In genomic region chr2:202653890-202654289, GRCh38 we compare ENCODE assay signal across 15 cellular contexts.
"Had no signal": no experiment of that assay in that cellular context is flagged by ENCODE, and none has a peak within 500 bp of the region (broad histone marks: within the 10 kb centered on the region; RNA-seq: fewer than 3 reads in every experiment).

No MANE protein-coding gene starts in this region.

- H3K9me3 ChIP-seq: heart left ventricle, ovary, sigmoid colon, tibial artery, uterus had no signal

- H3K9me3 Mint-ChIP-seq: activated T-cell treated with anti-CD3 and anti-CD28 coated beads, Interleukin-2, amount 50 U/mL, for 4 hours had no signal

- H3K4me1 Mint-ChIP-seq: neural progenitor cell had no signal

- H3K9ac ChIP-seq: neural progenitor cell had no signal

- H3K4me3 ChIP-seq: cardiac muscle cell, heart left ventricle, neural progenitor cell, ovary, sigmoid colon, tibial artery, uterus had no signal

- DNase-seq: activated CD4-positive, alpha-beta T cell treated with anti-CD3 and anti-CD28 coated beads, Interleukin-2, amount 50 U/mL, for 1 hour; activated T-cell treated with anti-CD3 and anti-CD28 coated beads, Interleukin-2, amount 50 U/mL, for 4 hours; foreskin melanocyte; heart left ventricle; left colon; mammary epithelial cell; ovary; sigmoid colon; stimulated activated CD4-positive, alpha-beta T cell treated with anti-CD3 and anti-CD28 coated beads, Interleukin-2, amount 100 ng/mL, for 48 hours; SW 1271; T-helper 9 cell; tibial artery; uterus had no signal

- H3K27me3 ChIP-seq: cardiac muscle cell, heart left ventricle, neural progenitor cell, ovary, sigmoid colon, tibial artery, uterus had no signal

- H3K4me1 ChIP-seq: neural progenitor cell, sigmoid colon, tibial artery had no signal

- H3K36me3 ChIP-seq: cardiac muscle cell, heart left ventricle, neural progenitor cell, ovary, sigmoid colon, tibial artery, uterus had no signal

- H3K4me3 Mint-ChIP-seq: activated T-cell treated with anti-CD3 and anti-CD28 coated beads, Interleukin-2, amount 50 U/mL, for 4 hours; neural progenitor cell had no signal

- H3K27ac ChIP-seq: cardiac muscle cell, heart left ventricle, neural progenitor cell, ovary, sigmoid colon, tibial artery, uterus had no signal

- ATAC-seq: activated T-cell treated with anti-CD3 and anti-CD28 coated beads, Interleukin-2, amount 50 U/mL, for 4 hours; heart left ventricle; left colon had no signal

- H3K27ac Mint-ChIP-seq: neural progenitor cell had no signal
